ENCODE assay signal across 27 cellular contexts in genomic region chr22:20595461-20595860, GRCh38.
"Had no signal": no experiment of that assay in that cellular context is flagged by ENCODE, and none has a peak within 500 bp of the region (broad histone marks: within the 10 kb centered on the region; RNA-seq: fewer than 3 reads in every experiment).

No MANE protein-coding gene starts in this region.

- H3K27ac ChIP-seq: ascending aorta, body of pancreas, coronary artery, SK-N-MC, VCaP had no signal

- H3K4me1 Mint-ChIP-seq: activated naive CD8-positive, alpha-beta T cell treated with anti-CD3 and anti-CD28 coated beads, Interleukin-2, amount 50 U/mL, for 24 hours had no signal

- H3K36me3 Mint-ChIP-seq: activated CD4-positive, alpha-beta memory T cell treated with anti-CD3 and anti-CD28 coated beads for 36 hours; activated naive CD4-positive, alpha-beta T cell treated with anti-CD3 and anti-CD28 coated beads, Interleukin-2, amount 50 U/mL, for 72 hours; T-cell had no signal

- FAIRE-seq: bronchial epithelial cell had no signal

- H3K36me3 ChIP-seq: ascending aorta had no signal

- H3K27me3 Mint-ChIP-seq: activated CD4-positive, alpha-beta memory T cell treated with anti-CD3 and anti-CD28 coated beads for 36 hours; activated naive CD8-positive, alpha-beta T cell treated with anti-CD3 and anti-CD28 coated beads, Interleukin-2, amount 50 U/mL, for 24 hours; T-cell had no signal

- H3K4me3 ChIP-seq: ascending aorta, body of pancreas, coronary artery, SK-N-MC had no signal

- H3K4me1 ChIP-seq: ascending aorta, body of pancreas had no signal

- H3K9me3 ChIP-seq: ascending aorta, body of pancreas had no signal

- H3K27me3 ChIP-seq: ascending aorta, body of pancreas had no signal

- H3K9me3 Mint-ChIP-seq: activated CD4-positive, alpha-beta memory T cell treated with anti-CD3 and anti-CD28 coated beads for 36 hours; activated CD4-positive, alpha-beta T cell treated with anti-CD3 and anti-CD28 coated beads, Interleukin-2, amount 10 ng/mL, durations not matched to agents 7 days and 5 days; activated naive CD4-positive, alpha-beta T cell treated with anti-CD3 and anti-CD28 coated beads, Interleukin-2, amount 50 U/mL, for 72 hours; activated naive CD8-positive, alpha-beta T cell treated with anti-CD3 and anti-CD28 coated beads, Interleukin-2, amount 50 U/mL, for 24 hours; activated T-cell treated with anti-CD3 and anti-CD28 coated beads, Interleukin-2, amount 50 U/mL, for 4 hours; T-cell had no signal

- H3K27ac Mint-ChIP-seq: activated CD4-positive, alpha-beta memory T cell treated with anti-CD3 and anti-CD28 coated beads for 36 hours; activated CD4-positive, alpha-beta T cell treated with anti-CD3 and anti-CD28 coated beads, Interleukin-2, amount 10 ng/mL, durations not matched to agents 7 days and 5 days; activated naive CD4-positive, alpha-beta T cell treated with anti-CD3 and anti-CD28 coated beads, Interleukin-2, amount 50 U/mL, for 72 hours; activated naive CD8-positive, alpha-beta T cell treated with anti-CD3 and anti-CD28 coated beads, Interleukin-2, amount 50 U/mL, for 24 hours; T-cell had no signal

- H3K4me3 Mint-ChIP-seq: activated CD4-positive, alpha-beta memory T cell treated with anti-CD3 and anti-CD28 coated beads for 36 hours; activated CD4-positive, alpha-beta T cell treated with anti-CD3 and anti-CD28 coated beads, Interleukin-2, amount 10 ng/mL, durations not matched to agents 7 days and 5 days; activated naive CD8-positive, alpha-beta T cell treated with anti-CD3 and anti-CD28 coated beads, Interleukin-2, amount 50 U/mL, for 24 hours; activated T-cell treated with anti-CD3 and anti-CD28 coated beads, Interleukin-2, amount 50 U/mL, for 4 hours; T-cell had no signal

- DNase-seq: activated CD4-positive, alpha-beta memory T cell treated with anti-CD3 and anti-CD28 coated beads for 36 hours; activated CD4-positive, alpha-beta T cell treated with anti-CD3 and anti-CD28 coated beads, Interleukin-2, amount 10 ng/mL, durations not matched to agents 7 days and 5 days; activated CD4-positive, CD25-positive, alpha-beta regulatory T cell; activated CD8-positive, alpha-beta memory T cell treated with anti-CD3 and anti-CD28 coated beads for 24 hours; activated effector memory CD4-positive, alpha-beta T cell treated with anti-CD3 and anti-CD28 coated beads, Interleukin-2, amount 50 U/mL, for 16 hours; activated naive CD4-positive, alpha-beta T cell treated with Interleukin-2 at 50 U/mL for 16 hours; activated naive CD8-positive, alpha-beta T cell treated with anti-CD3 and anti-CD28 coated beads, Interleukin-2, amount 50 U/mL, for 24 hours; activated T-cell treated with anti-CD3 and anti-CD28 coated beads, Interleukin-2, amount 50 U/mL, for 4 hours; amniotic stem cell; body of pancreas; central memory CD4-positive, alpha-beta T cell; KG1; NCI-H1048; NCI-H1694; NCI-H2029 treated with DMSO at 0.1 percent for 48 hours; NCI-H510A treated with DMSO at 0.1 percent for 48 hours; NCI-H774; NK-92 treated with Interleukin-12 subunit alpha and Interleukin-12 subunit beta, amount 100 ng/mL, for 24 hours; RPMI8226; T-cell; T-helper 2 cell had no signal
